In the genomic region with DNA sequence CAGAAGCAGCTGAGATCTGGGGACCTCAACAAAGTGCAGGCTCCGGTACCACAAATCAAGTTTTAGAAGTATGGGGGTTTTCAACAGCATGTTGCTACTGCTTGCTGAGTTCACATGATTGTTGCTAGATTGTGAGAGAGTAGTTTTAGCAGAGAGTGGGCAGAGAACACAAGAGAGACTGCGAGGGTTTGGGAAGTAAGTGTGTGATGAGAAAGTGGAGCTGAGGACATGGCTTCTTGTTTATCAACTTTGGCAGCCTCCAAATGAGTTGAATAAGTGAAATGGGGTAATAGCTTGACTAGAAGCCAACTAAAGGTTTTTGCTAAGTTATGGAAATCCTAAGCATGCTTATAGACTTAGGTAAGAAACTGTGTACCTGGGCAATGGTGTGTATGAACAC, we compare ENCODE assay signal across 27 cellular contexts.
"Had no signal": no experiment of that assay in that cellular context is flagged by ENCODE, and none has a peak within 500 bp of the region (broad histone marks: within the 10 kb centered on the region; RNA-seq: fewer than 3 reads in every experiment).

No MANE protein-coding gene starts in this region.

- H3K27me3 Mint-ChIP-seq: naive B cell; progenitor cell of endocrine pancreas; stimulated activated memory B cell treated with anti-CD40 and anti-IgM and Interleukin-4, amounts not matched to agents 10 μg/mL and 1 μg/mL and 100 μg/mL, for 72 hours; stimulated activated naive CD8-positive, alpha-beta T cell treated with anti-CD3 and anti-CD28 coated beads, Interleukin-15, amount 100 ng/mL, for 72 hours had no signal

- H3K4me1 ChIP-seq: lower lobe of right lung, neural progenitor cell, right lobe of liver, tibial nerve, uterus had no signal

- H3K36me3 ChIP-seq: lower lobe of right lung, neural progenitor cell, neutrophil, ovary, right lobe of liver, tibial nerve, uterus had no signal

- H3K79me2 ChIP-seq: hepatocyte had no signal

- H3K4me3 Mint-ChIP-seq: mesothelial cell of epicardium; natural killer cell; nephron progenitor cell; neural progenitor cell; stimulated activated memory B cell treated with anti-CD40 and anti-IgM and Interleukin-4, amounts not matched to agents 10 μg/mL and 1 μg/mL and 100 μg/mL, for 72 hours; stimulated activated naive CD8-positive, alpha-beta T cell treated with anti-CD3 and anti-CD28 coated beads, Interleukin-15, amount 100 ng/mL, for 72 hours; type B pancreatic cell had no signal

- H3K36me3 Mint-ChIP-seq: mesothelial cell of epicardium; naive B cell; natural killer cell; stimulated activated memory B cell treated with anti-CD40 and anti-IgM and Interleukin-4, amounts not matched to agents 10 μg/mL and 1 μg/mL and 100 μg/mL, for 72 hours had no signal

- ATAC-seq: lower lobe of right lung; natural killer cell; right lobe of liver; stimulated activated memory B cell treated with anti-CD40 and anti-IgM and Interleukin-4, amounts not matched to agents 10 μg/mL and 1 μg/mL and 100 μg/mL, for 72 hours; stimulated activated naive CD8-positive, alpha-beta T cell treated with anti-CD3 and anti-CD28 coated beads, Interleukin-15, amount 100 ng/mL, for 72 hours had no signal

- H3K27me3 ChIP-seq: hepatocyte, neural progenitor cell, neutrophil, ovary, right lobe of liver, tibial nerve, uterus had no signal

- H3K27ac ChIP-seq: hepatocyte, lower lobe of right lung, neural progenitor cell, neutrophil, ovary, right lobe of liver, tibial nerve, uterus had no signal

- DNase-seq: islet precursor cell; lower lobe of right lung; mesendoderm; naive B cell; natural killer cell; nephron progenitor cell; occipital lobe; ovary; retina; right lobe of liver; stimulated activated CD4-positive, alpha-beta T cell treated with anti-CD3 and anti-CD28 coated beads, Interleukin-1b, Interleukin-23, amount 100 ng/mL, for 48 hours; stimulated activated CD4-positive, alpha-beta T cell treated with anti-CD3 and anti-CD28 coated beads, Interleukin-2, amount 100 ng/mL, for 48 hours; stimulated activated CD4-positive, alpha-beta T cell treated with anti-CD3 and anti-CD28 coated beads, Interleukin-4, amount 100 ng/mL, for 4 hours; stimulated activated CD8-positive, alpha-beta memory T cell treated with anti-CD3 and anti-CD28 coated beads, Interleukin-4, amount 100 ng/mL, for 48 hours; stimulated activated naive CD4-positive, alpha-beta T cell treated with Interleukin-2 at 50 U/mL for 16 hours; stimulated activated naive CD8-positive, alpha-beta T cell treated with anti-CD3 and anti-CD28 coated beads, Interleukin-15, amount 100 ng/mL, for 72 hours; substantia nigra; uterus had no signal

- H3K4me2 ChIP-seq: hepatocyte, neural progenitor cell, smooth muscle cell had no signal

- H3K9me3 Mint-ChIP-seq: nephron progenitor cell had no signal

- H3K9ac ChIP-seq: neural progenitor cell had no signal

- H2AFZ ChIP-seq: hepatocyte, neural progenitor cell had no signal

- H3K4me3 ChIP-seq: hepatocyte, lower lobe of right lung, neural progenitor cell, ovary, right lobe of liver, smooth muscle cell, tibial nerve, uterus had no signal

- H3K27ac Mint-ChIP-seq: mesothelial cell of epicardium; naive B cell; natural killer cell; nephron progenitor cell; neural progenitor cell; progenitor cell of endocrine pancreas; stimulated activated memory B cell treated with anti-CD40 and anti-IgM and Interleukin-4, amounts not matched to agents 10 μg/mL and 1 μg/mL and 100 μg/mL, for 72 hours; stimulated activated naive CD8-positive, alpha-beta T cell treated with anti-CD3 and anti-CD28 coated beads, Interleukin-15, amount 100 ng/mL, for 72 hours; type B pancreatic cell had no signal

- H3K4me1 Mint-ChIP-seq: naive B cell; natural killer cell; nephron progenitor cell; stimulated activated memory B cell treated with anti-CD40 and anti-IgM and Interleukin-4, amounts not matched to agents 10 μg/mL and 1 μg/mL and 100 μg/mL, for 72 hours; stimulated activated naive CD8-positive, alpha-beta T cell treated with anti-CD3 and anti-CD28 coated beads, Interleukin-15, amount 100 ng/mL, for 72 hours had no signal

- H3K9me3 ChIP-seq: lower lobe of right lung, neutrophil, ovary, right lobe of liver, tibial nerve, uterus had no signal
